Comparison of ENCODE assay signal across 36 cellular contexts in the genomic region with DNA sequence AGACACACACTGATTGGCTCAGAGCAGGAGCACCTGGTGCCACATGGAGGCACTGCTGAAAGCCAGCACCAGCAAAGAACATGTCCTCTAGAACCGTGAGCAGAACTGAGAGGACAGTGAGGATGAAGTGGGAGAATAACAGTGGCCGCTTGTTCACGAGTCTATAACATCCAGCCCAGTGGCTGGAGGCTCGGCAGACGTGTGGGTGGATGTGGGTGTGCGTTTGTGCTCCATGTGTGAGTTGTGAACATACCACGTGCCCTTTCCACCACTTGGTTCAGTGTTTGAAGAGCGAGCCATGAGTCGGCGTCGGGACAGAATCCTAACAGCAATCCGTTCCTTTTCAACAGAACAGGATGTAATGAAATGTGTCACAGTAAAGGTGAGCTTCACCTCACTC.
"Had no signal": no experiment of that assay in that cellular context is flagged by ENCODE, and none has a peak within 500 bp of the region (broad histone marks: within the 10 kb centered on the region; RNA-seq: fewer than 3 reads in every experiment).

No MANE protein-coding gene starts in this region.

- DNase-seq: activated B cell treated with CpG ODN at 0.5 μM for 24 hours; activated CD4-positive, alpha-beta T cell treated with anti-CD3 and anti-CD28 coated beads for 48 hours; activated CD4-positive, alpha-beta T cell treated with anti-CD3 and anti-CD28 coated beads, Interleukin-2, amount 50 U/mL, for 1 hour; activated CD4-positive, alpha-beta T cell treated with anti-CD3 and anti-CD28 coated beads, Interleukin-2, amount 50 U/mL, for 48 hours; activated CD8-positive, alpha-beta memory T cell treated with anti-CD3 and anti-CD28 coated beads for 24 hours; activated CD8-positive, alpha-beta memory T cell treated with anti-CD3 and anti-CD28 coated beads, Interleukin-2, amount 50 U/mL, for 4 hours; activated CD8-positive, alpha-beta T cell treated with anti-CD3 and anti-CD28 coated beads for 36 hours; activated gamma-delta T cell; activated naive CD4-positive, alpha-beta T cell; activated naive CD4-positive, alpha-beta T cell treated with anti-CD3 and anti-CD28 coated beads, Interleukin-2, amount 10 ng/mL, durations not matched to agents 7 days and 5 days; activated naive CD8-positive, alpha-beta T cell treated with anti-CD3 and anti-CD28 coated beads, Interleukin-2, amount 10 ng/mL, durations not matched to agents 7 days and 5 days; activated T-cell treated with anti-CD3 and anti-CD28 coated beads for 4 hours; activated T-cell treated with anti-CD3 and anti-CD28 coated beads, Interleukin-2, amount 50 U/mL, for 24 hours; activated T-cell treated with anti-CD3 and anti-CD28 coated beads, Interleukin-2, amount 50 U/mL, for 72 hours; cortex of kidney; dermis blood vessel endothelial cell; effector CD4-positive, alpha-beta T cell; effector memory CD8-positive, alpha-beta T cell; esophagus squamous epithelium; foreskin melanocyte; T-helper 1 cell; T-helper 17 cell; T1000; WERI-Rb-1 had no signal

- H3K4me3 Mint-ChIP-seq: activated B cell treated with CpG ODN at 0.5 μM for 24 hours; activated CD8-positive, alpha-beta T cell treated with anti-CD3 and anti-CD28 coated beads for 36 hours; activated naive CD4-positive, alpha-beta T cell treated with anti-CD3 and anti-CD28 coated beads, Interleukin-2, amount 10 ng/mL, durations not matched to agents 7 days and 5 days; activated naive CD8-positive, alpha-beta T cell treated with anti-CD3 and anti-CD28 coated beads, Interleukin-2, amount 10 ng/mL, durations not matched to agents 7 days and 5 days; activated T-cell treated with anti-CD3 and anti-CD28 coated beads, Interleukin-2, amount 50 U/mL, for 24 hours; activated T-cell treated with anti-CD3 and anti-CD28 coated beads, Interleukin-2, amount 50 U/mL, for 72 hours; brain; central memory CD8-positive, alpha-beta T cell; effector memory CD8-positive, alpha-beta T cell; T-helper 17 cell; T-helper 2 cell treated with Interferon-gamma antibody and Interleukin-4, amounts not matched to agents 5 μg/mL and 100 μg/mL, for 36 hours had no signal

- H3K9me3 ChIP-seq: ascending aorta, breast epithelium, esophagus squamous epithelium had no signal

- H3K36me3 Mint-ChIP-seq: activated naive CD4-positive, alpha-beta T cell treated with anti-CD3 and anti-CD28 coated beads, Interleukin-2, amount 10 ng/mL, durations not matched to agents 7 days and 5 days; activated naive CD4-positive, alpha-beta T cell treated with anti-CD3 and anti-CD28 coated beads, Interleukin-2, amount 50 U/mL, for 72 hours; activated naive CD8-positive, alpha-beta T cell treated with anti-CD3 and anti-CD28 coated beads, Interleukin-2, amount 10 ng/mL, durations not matched to agents 7 days and 5 days; brain had no signal

- FAIRE-seq: endometrium, endothelial cell of umbilical vein had no signal

- ATAC-seq: activated CD4-positive, CD25-positive, alpha-beta regulatory T cell treated with anti-CD3 and anti-CD28 coated beads, Interleukin-2, amount 50 U/mL, for 24 hours; activated CD8-positive, alpha-beta T cell treated with anti-CD3 and anti-CD28 coated beads for 36 hours; activated naive CD4-positive, alpha-beta T cell treated with anti-CD3 and anti-CD28 coated beads, Interleukin-2, amount 50 U/mL, for 72 hours; activated T-cell treated with anti-CD3 and anti-CD28 coated beads, Interleukin-2, amount 50 U/mL, for 72 hours; effector memory CD8-positive, alpha-beta T cell; gastroesophageal sphincter; T-helper 17 cell had no signal

- H3K36me3 ChIP-seq: ascending aorta, breast epithelium, cardiac muscle cell, esophagus squamous epithelium, gastroesophageal sphincter, WERI-Rb-1 had no signal

- H3K4me1 ChIP-seq: ascending aorta, breast epithelium, esophagus squamous epithelium, gastroesophageal sphincter had no signal

- H3K27me3 Mint-ChIP-seq: activated B cell treated with CpG ODN at 0.5 μM for 24 hours; activated CD8-positive, alpha-beta T cell treated with anti-CD3 and anti-CD28 coated beads for 36 hours; activated naive CD4-positive, alpha-beta T cell treated with anti-CD3 and anti-CD28 coated beads, Interleukin-2, amount 10 ng/mL, durations not matched to agents 7 days and 5 days; activated naive CD8-positive, alpha-beta T cell treated with anti-CD3 and anti-CD28 coated beads, Interleukin-2, amount 10 ng/mL, durations not matched to agents 7 days and 5 days; central memory CD8-positive, alpha-beta T cell had no signal

- H3K27ac ChIP-seq: ascending aorta, breast epithelium, cardiac muscle cell, epithelial cell of prostate, esophagus squamous epithelium, gastroesophageal sphincter, WERI-Rb-1 had no signal

- H3K27ac Mint-ChIP-seq: activated B cell treated with CpG ODN at 0.5 μM for 24 hours; activated CD8-positive, alpha-beta T cell treated with anti-CD3 and anti-CD28 coated beads for 36 hours; activated naive CD4-positive, alpha-beta T cell treated with anti-CD3 and anti-CD28 coated beads, Interleukin-2, amount 10 ng/mL, durations not matched to agents 7 days and 5 days; activated naive CD4-positive, alpha-beta T cell treated with anti-CD3 and anti-CD28 coated beads, Interleukin-2, amount 50 U/mL, for 72 hours; activated naive CD8-positive, alpha-beta T cell treated with anti-CD3 and anti-CD28 coated beads, Interleukin-2, amount 10 ng/mL, durations not matched to agents 7 days and 5 days; activated T-cell treated with anti-CD3 and anti-CD28 coated beads, Interleukin-2, amount 50 U/mL, for 24 hours; activated T-cell treated with anti-CD3 and anti-CD28 coated beads, Interleukin-2, amount 50 U/mL, for 72 hours; effector memory CD8-positive, alpha-beta T cell; T-helper 17 cell; T-helper 2 cell treated with Interferon-gamma antibody and Interleukin-4, amounts not matched to agents 5 μg/mL and 100 μg/mL, for 36 hours had no signal

- H3K4me3 ChIP-seq: ascending aorta, breast epithelium, cardiac muscle cell, esophagus squamous epithelium, gastroesophageal sphincter had no signal

- H3K9me3 Mint-ChIP-seq: activated B cell treated with CpG ODN at 0.5 μM for 24 hours; activated CD8-positive, alpha-beta T cell treated with anti-CD3 and anti-CD28 coated beads for 36 hours; activated T-cell treated with anti-CD3 and anti-CD28 coated beads, Interleukin-2, amount 50 U/mL, for 24 hours; activated T-cell treated with anti-CD3 and anti-CD28 coated beads, Interleukin-2, amount 50 U/mL, for 72 hours had no signal

- H3K27me3 ChIP-seq: ascending aorta had no signal

- H3K4me1 Mint-ChIP-seq: activated B cell treated with CpG ODN at 0.5 μM for 24 hours; activated naive CD8-positive, alpha-beta T cell treated with anti-CD3 and anti-CD28 coated beads, Interleukin-2, amount 10 ng/mL, durations not matched to agents 7 days and 5 days; central memory CD8-positive, alpha-beta T cell; T-helper 17 cell had no signal
